In the genomic region with DNA sequence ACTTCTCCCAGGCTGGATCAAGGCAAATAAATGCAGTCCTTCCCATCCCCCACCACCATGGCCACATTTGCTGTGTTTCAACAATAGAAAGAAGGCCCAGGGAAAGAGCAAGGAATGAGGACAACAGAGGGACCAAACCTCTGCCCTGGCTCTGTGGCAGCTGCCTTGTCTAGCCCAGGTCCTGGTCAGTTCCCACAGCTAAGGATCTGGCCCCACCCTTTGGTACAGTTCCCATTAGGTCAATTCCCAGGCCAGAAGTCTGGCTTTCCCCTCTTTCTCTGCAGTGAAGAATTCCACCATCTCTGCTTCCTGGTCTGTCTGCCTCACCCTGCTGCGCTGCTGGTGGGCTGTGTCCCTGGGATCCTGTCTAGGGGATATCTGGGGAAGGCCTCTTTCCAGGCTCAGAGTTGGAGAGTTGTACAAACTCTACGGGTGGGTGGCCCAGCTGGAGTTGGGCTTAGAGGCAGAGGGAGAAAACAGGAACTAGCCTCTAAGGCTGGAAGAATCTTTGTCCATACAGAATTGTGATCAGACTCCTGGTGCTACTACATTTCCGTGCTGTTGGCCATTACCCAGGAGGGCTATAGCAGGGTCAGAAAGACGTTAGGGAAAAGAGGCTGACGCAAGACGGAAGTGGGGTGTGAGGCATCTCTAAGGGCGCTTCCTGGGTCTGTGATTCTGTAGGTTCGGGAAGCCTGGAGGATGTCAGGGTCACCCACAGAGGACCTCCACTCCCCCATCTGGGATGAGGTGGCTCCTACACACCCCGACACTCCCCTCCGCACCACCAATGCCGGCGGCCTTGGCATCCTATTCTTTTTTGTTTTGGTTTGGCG, we compare ENCODE assay signal across 8 cellular contexts. TPM values are rescaled to one million over a fixed set of nuclear protein-coding genes. Genes with fewer than 3 reads are reported as not detected.
DNase-seq lines count a peak whose midpoint lies in the region; ATAC-seq and TF ChIP-seq lines count a peak whose summit lies in the region.

No MANE protein-coding gene starts in this region.

- H3K4me1 ChIP-seq in ES-I3 (ENCODE audit: insufficient read depth, low read length) (peaks cover 23% of the 10 kb centered on the region), mucosa of descending colon (ENCODE audit: low read depth) (peaks cover 27% of the 10 kb centered on the region), vagina (peaks cover 85% of the 10 kb centered on the region)
- H3K4me1 ChIP-seq in effector memory CD4-positive, alpha-beta T cell (ENCODE audit: control insufficient read depth, insufficient read depth, low read length, poor library complexity, severe bottlenecking) = peaks cover 36% of the 10 kb centered on the region

- peaks cover under 1% of the 10 kb centered on the region for H3K36me3 ChIP-seq in ES-I3 (ENCODE audit: insufficient read depth, low read length)
- peaks cover 6% of the 10 kb centered on the region for H3K36me3 ChIP-seq in effector memory CD4-positive, alpha-beta T cell (ENCODE audit: control insufficient read depth, insufficient read depth, low read length)
- peaks cover 4% of the 10 kb centered on the region for H3K36me3 ChIP-seq in mucosa of descending colon (ENCODE audit: low read depth)
- peaks cover 0 to 11% of the 10 kb centered on the region in 2 donors for H3K36me3 ChIP-seq in vagina

- H3K9me3 ChIP-seq in ES-I3 (ENCODE audit: control insufficient read depth, insufficient read depth, low read length) (no peaks in the 10 kb centered on the region), mucosa of descending colon (no peaks in the 10 kb centered on the region), vagina (no peaks in the 10 kb centered on the region)
- H3K9me3 ChIP-seq in effector memory CD4-positive, alpha-beta T cell (ENCODE audit: control insufficient read depth, low read length) = no peaks in the 10 kb centered on the region

- DNase-seq in NOMO-1 treated with DMSO at 0.1 percent for 48 hours (lab: John Stamatoyannopoulos, UW; ENCODE audit: unreplicated experiment) = peak; percentile 40
- DNase-seq in effector memory CD4-positive, alpha-beta T cell = no peak
- peak in 2 of 3 donors; percentile 56 to 72 for DNase-seq in mucosa of descending colon
- peak in 1 of 2 donors; percentile 96 for DNase-seq in vagina (ENCODE audit: extremely low spot score in 2 of 2)
- DNase-seq in NCI-H1092 (lab: John Stamatoyannopoulos, UW) = no peak
- no peak for DNase-seq in stimulated activated CD8-positive, alpha-beta memory T cell treated with anti-CD3 and anti-CD28 coated beads, Interleukin-4, amount 100 ng/mL, for 48 hours
- no peak for DNase-seq in AG08396 (ENCODE audit: low spot score)

- H3K9ac ChIP-seq in ES-I3 (ENCODE audit: low read depth, low read length) = peak overlapping the region; percentile 97

- intact Hi-C loops in mucosa of descending colon (cut with DNase I, micrococcal nuclease) = no loop called here
- intact Hi-C loops in vagina (cut with DNase I) = no loop called here

- no peak for TF ChIP-seq CTCF in mucosa of descending colon (IDR thresholded peaks at IDR 0.05)
- TF ChIP-seq CTCF in vagina (IDR thresholded peaks at IDR 0.05) = no peak

- peak; percentile 1 for ATAC-seq in mucosa of descending colon

- H3K27me3 ChIP-seq in effector memory CD4-positive, alpha-beta T cell (replicated peaks; ENCODE audit: control insufficient read depth, insufficient read depth, low read length, poor library complexity, severe bottlenecking) = no peaks in the 10 kb centered on the region
- H3K27me3 ChIP-seq in vagina = no peaks in the 10 kb centered on the region

- H3K27ac ChIP-seq in effector memory CD4-positive, alpha-beta T cell (ENCODE audit: insufficient read depth, low read length, poor library complexity, severe bottlenecking) = peak overlapping the region; percentile 90
- peak overlapping the region; percentile 97 for H3K27ac ChIP-seq in vagina

- H3K4me3 ChIP-seq in effector memory CD4-positive, alpha-beta T cell (ENCODE audit: insufficient read depth, low read depth, low read length, poor library complexity, severe bottlenecking) = peak overlapping the region; percentile 92
- H3K4me3 ChIP-seq in mucosa of descending colon = no peak overlapping the region
- peak overlapping the region; percentile 82 to 88 for H3K4me3 ChIP-seq in vagina

- TF ChIP-seq POLR2A in vagina (IDR thresholded peaks at IDR 0.05) = peak in 1 of 2 donors; percentile 6

RNA-seq across cellular contexts. Expression of a gene that starts 1.0 kb away (rescaled TPM):
- 100 to 1,000 TPM; 119 to 159 (median 154) TPM for total RNA-seq in mucosa of descending colon
- 104 TPM for total RNA-seq in vagina

RNA-seq across cellular contexts. Expression of a gene that starts 2.4 kb away (rescaled TPM):
- total RNA-seq in mucosa of descending colon = 1 to 10 TPM in 2 of 3 donors, under 1 TPM in 1; 0.96 to 7.2 (median 3.8) TPM
- 78.3 TPM for total RNA-seq in vagina

RNA-seq across cellular contexts. Expression of a gene that starts 13.9 kb away (rescaled TPM):
- 10 to 100 TPM in 2 of 3 donors, 1 to 10 TPM in 1; 5.8 to 43.9 (median 27.1) TPM for total RNA-seq in mucosa of descending colon
- 64.8 TPM for total RNA-seq in vagina

RNA-seq across cellular contexts. Expression of a gene that starts 22.2 kb away (rescaled TPM):
- total RNA-seq in mucosa of descending colon (not detected), vagina (not detected)

RNA-seq across cellular contexts. Expression of a gene that starts 23.9 kb away (rescaled TPM):
- total RNA-seq in mucosa of descending colon (10 to 100 TPM; 25.1 to 35.9 (median 33.3) TPM), vagina (16.2 TPM)

Comparison
In these comparisons a context has a peak if more than half of its experiments do, and no peak if none do; other contexts are left out.
1. DNase-seq: peak in NOMO-1 treated with DMSO at 0.1 percent for 48 hours (single experiment) and mucosa of descending colon (2 of 3); none in effector memory CD4-positive, alpha-beta T cell (0 of 3), NCI-H1092 (single experiment), stimulated activated CD8-positive, alpha-beta memory T cell treated with anti-CD3 and anti-CD28 coated beads, Interleukin-4, amount 100 ng/mL, for 48 hours (single experiment) and AG08396 (single experiment).